In the genomic region with DNA sequence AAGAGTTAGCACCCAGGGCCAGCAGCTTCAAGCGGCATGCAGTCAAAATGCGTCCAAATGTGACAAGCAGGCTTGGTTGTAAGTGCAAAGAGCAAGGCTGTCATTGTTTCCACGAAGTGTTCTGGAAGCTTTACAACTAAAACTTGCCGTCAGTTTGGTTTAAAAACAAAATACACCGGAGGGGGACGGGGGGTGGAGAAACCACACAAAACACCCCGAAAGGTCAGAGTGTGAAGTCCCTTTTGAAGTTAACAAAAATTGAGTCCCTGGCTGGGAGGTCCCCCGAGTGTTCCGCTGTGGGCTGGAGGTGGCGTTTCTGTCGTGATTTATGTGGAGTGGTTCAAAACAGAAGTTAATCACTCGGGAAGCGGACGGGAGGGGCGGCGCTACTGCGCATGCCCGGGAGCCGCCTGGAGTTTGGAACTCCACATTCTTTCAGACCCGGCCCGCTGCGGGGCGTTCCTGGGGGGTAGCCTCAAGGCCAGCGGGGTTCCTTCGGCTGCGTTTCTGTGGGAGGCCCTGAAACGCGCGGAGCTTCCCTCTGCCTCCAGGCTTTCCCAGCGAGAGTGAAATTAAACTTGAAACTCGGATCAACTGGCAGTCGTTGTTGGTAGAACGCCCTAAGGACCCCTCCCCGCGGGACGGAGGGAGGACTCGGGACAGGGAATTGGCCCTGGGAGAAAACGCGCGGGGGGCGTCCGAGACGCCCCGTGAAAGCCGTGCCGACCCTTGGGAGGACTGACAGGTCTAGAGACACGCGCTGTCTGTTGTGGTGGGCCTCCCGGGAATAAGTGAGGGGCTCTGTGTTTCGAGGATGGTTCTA, we compare ENCODE assay signal across 8 cellular contexts. TPM values are rescaled to one million over a fixed set of nuclear protein-coding genes. Genes with fewer than 3 reads are reported as not detected.
A peak's percentile ranks its signal among the peaks of the same experiment; 100 is the strongest.
DNase-seq lines count a peak whose midpoint lies in the region; ATAC-seq and TF ChIP-seq lines count a peak whose summit lies in the region.

No MANE protein-coding gene starts in this region.

- CTCF ChIA-PET in CD4-positive, alpha-beta T cell (lab: Charles Lee), result interaction anchor here (0.7 to 6.4 kb wide), 6 partner anchors 10 to 215 kb away, joined by 3 to 51 read pairs (median 8); no protein-coding TSS in a partner anchor
- CTCF ChIA-PET in activated naive CD4-positive, alpha-beta T cell treated with anti-CD3 and anti-CD28 coated beads, Interleukin-2, amount 10 ng/mL, durations not matched to agents 7 days and 5 days (lab: Charles Lee), result interaction anchor here (1.0 to 7.5 kb wide), 10 partner anchors 8 to 214 kb away, joined by 3 to 69 read pairs (median 6); a partner anchor contains a TSS

- intact Hi-C loops in CD4-positive, alpha-beta T cell (cut with DNase I, micrococcal nuclease), result loop anchor here (1.0 to 10.0 kb wide), 8 partner anchors 69 to 517 kb away; a partner anchor contains a TSS

- H3K9me3 ChIP-seq in CD4-positive, alpha-beta T cell (ENCODE audit: control insufficient read depth, low read length), result no peaks in the 10 kb centered on the region
- H3K9me3 ChIP-seq in SK-N-MC (ENCODE audit: low read depth, low read length) (no peaks in the 10 kb centered on the region), subcutaneous abdominal adipose tissue (ENCODE audit: control insufficient read depth in 5 of 5, low read length in 5 of 5) (no peaks in the 10 kb centered on the region)

- POLR2A ChIA-PET in CD4-positive, alpha-beta T cell (lab: Charles Lee), result interaction anchor here (0.6 to 9.4 kb wide), 22 partner anchors 8 to 391 kb away, joined by 3 to 140 read pairs (median 5); a partner anchor contains a TSS

- H3K4me1 Mint-ChIP-seq in CD4-positive, alpha-beta T cell (ENCODE audit: low read depth), result peaks cover 69% of the 10 kb centered on the region
- peaks cover 51% of the 10 kb centered on the region for H3K4me1 Mint-ChIP-seq in activated naive CD4-positive, alpha-beta T cell treated with anti-CD3 and anti-CD28 coated beads, Interleukin-2, amount 10 ng/mL, durations not matched to agents 7 days and 5 days

- no peak for TF ChIP-seq CTCF in CD4-positive, alpha-beta T cell (IDR thresholded peaks at IDR 0.05)

- peak overlapping the region; percentile 99 for H3K27ac Mint-ChIP-seq in CD4-positive, alpha-beta T cell
- H3K27ac Mint-ChIP-seq in activated naive CD4-positive, alpha-beta T cell treated with anti-CD3 and anti-CD28 coated beads, Interleukin-2, amount 10 ng/mL, durations not matched to agents 7 days and 5 days, result peak overlapping the region; percentile 98

- peak overlapping the region; percentile 98 for H3K4me3 Mint-ChIP-seq in CD4-positive, alpha-beta T cell
- peak overlapping the region; percentile 88 for H3K4me3 Mint-ChIP-seq in activated naive CD4-positive, alpha-beta T cell treated with anti-CD3 and anti-CD28 coated beads, Interleukin-2, amount 10 ng/mL, durations not matched to agents 7 days and 5 days

- peak overlapping the region; percentile 80 for H3K4me3 ChIP-seq in SK-N-MC
- peak overlapping the region; percentile 86 to 94 (median 93) for H3K4me3 ChIP-seq in subcutaneous abdominal adipose tissue (ENCODE audit: low read depth in 1 of 5, low read length in 5 of 5)

- H3K4me1 ChIP-seq in subcutaneous abdominal adipose tissue (ENCODE audit: control insufficient read depth in 5 of 5, insufficient read depth in 5 of 5, low read length in 5 of 5), result peaks cover 5 to 83% (median 47%) of the 10 kb centered on the region in 5 donors

- DNase-seq in CD4-positive, alpha-beta T cell, result peak; percentile 70 to 86 (median 76)
- peak; percentile 88 for DNase-seq in HuH-7 (ENCODE audit: low spot score)
- DNase-seq in SK-N-MC (ENCODE audit: low read depth, low spot score), result no peak
- DNase-seq in activated naive CD4-positive, alpha-beta T cell treated with anti-CD3 and anti-CD28 coated beads, Interleukin-2, amount 10 ng/mL, durations not matched to agents 7 days and 5 days, result peak; percentile 81
- DNase-seq in germinal center (ENCODE audit: low spot score), result peak; percentile 67
- peak in 55 of 56 donors; percentile 17 to 93 (median 79) for DNase-seq in nucleus accumbens (lab: John Stamatoyannopoulos, UW)

- ATAC-seq in CD4-positive, alpha-beta T cell (ENCODE audit: poor library complexity), result peak; percentile 11
- ATAC-seq in HG03457 (IDR thresholded peaks at IDR 0.05; ENCODE audit: unreplicated experiment), result no peak

- peaks cover 52% of the 10 kb centered on the region for H3K36me3 Mint-ChIP-seq in CD4-positive, alpha-beta T cell (ENCODE audit: low read depth)
- peaks cover 4% of the 10 kb centered on the region for H3K36me3 Mint-ChIP-seq in activated naive CD4-positive, alpha-beta T cell treated with anti-CD3 and anti-CD28 coated beads, Interleukin-2, amount 10 ng/mL, durations not matched to agents 7 days and 5 days

- H3K27me3 Mint-ChIP-seq in CD4-positive, alpha-beta T cell, result peaks cover 5% of the 10 kb centered on the region
- H3K27me3 Mint-ChIP-seq in activated naive CD4-positive, alpha-beta T cell treated with anti-CD3 and anti-CD28 coated beads, Interleukin-2, amount 10 ng/mL, durations not matched to agents 7 days and 5 days, result peaks cover 12% of the 10 kb centered on the region

- no peaks in the 10 kb centered on the region for H3K27me3 ChIP-seq in CD4-positive, alpha-beta T cell (ENCODE audit: control insufficient read depth, insufficient read depth, low read length)
- no peaks in the 10 kb centered on the region for H3K27me3 ChIP-seq in subcutaneous abdominal adipose tissue (ENCODE audit: control insufficient read depth in 5 of 5, insufficient read depth in 4 of 5, low read length in 5 of 5)

- H3K9ac ChIP-seq in SK-N-MC (ENCODE audit: insufficient read length) (peak overlapping the region; percentile 93), subcutaneous abdominal adipose tissue (ENCODE audit: low read length in 5 of 5) (peak overlapping the region; percentile 90 to 98 (median 97))

- H3K36me3 ChIP-seq in SK-N-MC (ENCODE audit: insufficient read depth, low read length) (peaks cover 10% of the 10 kb centered on the region), subcutaneous abdominal adipose tissue (ENCODE audit: control insufficient read depth in 5 of 5, insufficient read depth in 5 of 5, low read length in 5 of 5) (peaks cover under 1 to 4% (median 3%) of the 10 kb centered on the region in 5 donors)

- H3K9me3 Mint-ChIP-seq in CD4-positive, alpha-beta T cell, result no peaks in the 10 kb centered on the region
- H3K9me3 Mint-ChIP-seq in activated naive CD4-positive, alpha-beta T cell treated with anti-CD3 and anti-CD28 coated beads, Interleukin-2, amount 10 ng/mL, durations not matched to agents 7 days and 5 days, result no peaks in the 10 kb centered on the region

- H3K27ac ChIP-seq in CD4-positive, alpha-beta T cell (ENCODE audit: low read depth, low read length), result peak overlapping the region; percentile 98
- peak overlapping the region; percentile 97 for H3K27ac ChIP-seq in SK-N-MC
- peak overlapping the region; percentile 100 for H3K27ac ChIP-seq in subcutaneous abdominal adipose tissue (ENCODE audit: low read depth, low read length)

RNA-seq across cellular contexts. Expression of a gene that starts 1.4 kb away (rescaled TPM):
- total RNA-seq in CD4-positive, alpha-beta T cell, result 10 to 100 TPM; 54.6 to 55.4 TPM
